Comparison of ENCODE assay signal across 19 cellular contexts in genomic region chr2:151459368-151459767, GRCh38. TPM values are rescaled to one million over a fixed set of nuclear protein-coding genes. Genes with fewer than 3 reads are reported as not detected.
DNase-seq lines count a peak whose midpoint lies in the region; FAIRE-seq and TF ChIP-seq lines count a peak whose summit lies in the region.
"Had no signal": no experiment of that assay in that cellular context is flagged by ENCODE, and none has a peak within 500 bp of the region (broad histone marks: within the 10 kb centered on the region; RNA-seq: fewer than 3 reads in every experiment).

No MANE protein-coding gene starts in this region.

- no peak for DNase-seq in GM18507 (ENCODE audit: extremely low spot score, insufficient read length, low read depth)
- peak; percentile 69 for DNase-seq in amniotic epithelial cell (ENCODE audit: low read depth)
- peak; percentile 37 for DNase-seq in fibroblast of peridontal ligament (ENCODE audit: extremely low read depth)
- no peak for DNase-seq in smooth muscle cell (lab: John Stamatoyannopoulos, UW; ENCODE audit: unreplicated experiment)
- no peak for DNase-seq in superior temporal gyrus (ENCODE audit: extremely low spot score)
- DNase-seq in activated CD4-positive, alpha-beta T cell treated with anti-CD3 and anti-CD28 coated beads for 4 hours = no peak
- no peak for DNase-seq in NCI-H82 (lab: John Stamatoyannopoulos, UW)
- DNase-seq: DMS79; H9; Karpas-422; MG63; NCI-H1105; NCI-H2081 treated with DMSO at 0.1 percent for 48 hours; NCI-H446 treated with DMSO at 0.1 percent for 48 hours; NCI-H69; NK-92 treated with Interleukin-12 subunit alpha and Interleukin-12 subunit beta, amount 100 ng/mL, for 24 hours had no signal

- H3K4me3 ChIP-seq in smooth muscle cell = no peak overlapping the region
- H3K4me3 ChIP-seq: MG63 had no signal

- no peaks in the 10 kb centered on the region for H4K20me1 ChIP-seq in smooth muscle cell (ENCODE audit: low read depth)

- peak overlapping the region; percentile 55 for H3K4me2 ChIP-seq in smooth muscle cell

- WGBS in smooth muscle cell (ENCODE audit: low lambda C conversion rate) = 89% methylated on average over 1 of the region's 1 CpG

- H3K36me3 ChIP-seq in smooth muscle cell (ENCODE audit: low read depth) = peaks cover 64% of the 10 kb centered on the region

- H3K79me2 ChIP-seq in smooth muscle cell (ENCODE audit: low read depth) = no peaks in the 10 kb centered on the region

- TF ChIP-seq CTCF in smooth muscle cell (IDR thresholded peaks at IDR 0.05; ENCODE audit: borderline replicate concordance, insufficient read depth, poor library complexity, severe bottlenecking) = no peak

- H3K9me3 ChIP-seq in smooth muscle cell (replicated peaks; ENCODE audit: low read depth) = no peaks in the 10 kb centered on the region
- H3K9me3 ChIP-seq: MG63 had no signal

- H3K27me3 ChIP-seq in smooth muscle cell (ENCODE audit: low read depth) = no peaks in the 10 kb centered on the region
- H3K27me3 ChIP-seq: MG63 had no signal

- H3K9ac ChIP-seq in smooth muscle cell (ENCODE audit: low read depth) = no peak overlapping the region

- peak overlapping the region; percentile 60 for H3K27ac ChIP-seq in smooth muscle cell (ENCODE audit: low read depth)
- H3K27ac ChIP-seq: C4-2B had no signal

- peak; percentile 26 for FAIRE-seq in GM18507 (lab: Jason Lieb, UNC)
- FAIRE-seq: HTR-8/SVneo, RCC 7860 had no signal

- no peak overlapping the region for H2AFZ ChIP-seq in smooth muscle cell (ENCODE audit: low read depth)

- peaks cover 10% of the 10 kb centered on the region for H3K4me1 ChIP-seq in smooth muscle cell (ENCODE audit: low read depth)

- no peaks in the 10 kb centered on the region for H3F3A ChIP-seq in smooth muscle cell (ENCODE audit: low read depth)

RNA-seq across cellular contexts. Expression of gene RIF1, which starts 49.7 kb away (rescaled TPM):
- 30.3 and 31.8 TPM in 2 replicates for total RNA-seq in smooth muscle cell
- polyA plus RNA-seq in smooth muscle cell = 12.5 and 13.4 TPM in 2 replicates

Comparison
In these comparisons a context has a peak if more than half of its experiments do, and no peak if none do; other contexts are left out.
1. DNase-seq: peak in amniotic epithelial cell (single experiment) and fibroblast of peridontal ligament (single experiment); none in GM18507 (single experiment), smooth muscle cell (single experiment), superior temporal gyrus (single experiment), activated CD4-positive, alpha-beta T cell treated with anti-CD3 and anti-CD28 coated beads for 4 hours (0 of 2) and NCI-H82 (single experiment).